Comparison of ENCODE assay signal across 17 cellular contexts in the genomic region with DNA sequence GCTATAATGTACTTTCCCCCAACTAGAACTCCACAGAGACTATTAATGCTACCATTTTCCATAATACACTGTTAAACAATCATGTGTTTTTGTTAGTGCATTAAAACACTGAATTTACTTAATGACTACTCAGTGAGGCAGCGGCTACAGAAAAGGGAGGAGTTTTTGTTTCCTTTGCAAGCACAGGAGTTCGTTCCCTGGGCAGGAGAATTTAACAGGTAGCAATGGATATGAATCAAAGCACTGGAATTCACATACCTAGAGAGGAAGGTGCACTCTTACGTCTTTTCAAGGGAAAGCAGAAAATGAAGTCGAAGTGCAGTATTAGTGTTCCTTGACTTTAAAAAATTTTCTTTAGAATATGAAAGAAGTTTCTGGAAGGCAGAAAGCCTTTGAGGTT.
DNase-seq lines count a peak whose midpoint lies in the region; ATAC-seq, FAIRE-seq and TF ChIP-seq lines count a peak whose summit lies in the region.
"Had no signal": no experiment of that assay in that cellular context is flagged by ENCODE, and none has a peak within 500 bp of the region (broad histone marks: within the 10 kb centered on the region; RNA-seq: fewer than 3 reads in every experiment).

No MANE protein-coding gene starts in this region.

- H3K27ac ChIP-seq in upper lobe of left lung, result no peak overlapping the region
- H3K27ac ChIP-seq: PC-9 had no signal

- no peak overlapping the region for H3K4me3 ChIP-seq in bronchial epithelial cell (ENCODE audit: low read depth, low read length)
- no peak overlapping the region for H3K4me3 ChIP-seq in upper lobe of left lung
- H3K4me3 ChIP-seq: HAP-1, PC-9 had no signal

- ATAC-seq in naive B cell (ENCODE audit: low read depth in 2 of 2) (no peak), upper lobe of left lung (ENCODE audit: low FRiP score in 2 of 2) (no peak)
- no peak for ATAC-seq in stimulated activated naive CD8-positive, alpha-beta T cell treated with anti-CD3 and anti-CD28 coated beads, Interleukin-15, amount 100 ng/mL, for 72 hours
- ATAC-seq: CD8-positive, alpha-beta T cell had no signal

- H3K27me3 Mint-ChIP-seq in naive B cell, result no peaks in the 10 kb centered on the region
- peaks cover 16% of the 10 kb centered on the region for H3K27me3 Mint-ChIP-seq in stimulated activated naive CD8-positive, alpha-beta T cell treated with anti-CD3 and anti-CD28 coated beads, Interleukin-15, amount 100 ng/mL, for 72 hours
- H3K27me3 Mint-ChIP-seq in activated CD4-positive, alpha-beta memory T cell treated with anti-CD3 and anti-CD28 coated beads, Interleukin-2, amount 10 ng/mL, durations not matched to agents 7 days and 5 days, result peaks cover 2% of the 10 kb centered on the region

- H3K27me3 ChIP-seq in bronchial epithelial cell (ENCODE audit: control insufficient read depth, insufficient read depth, low read length) (peaks cover 2% of the 10 kb centered on the region), upper lobe of left lung (no peaks in the 10 kb centered on the region)

- H3K4me1 ChIP-seq in upper lobe of left lung, result no peaks in the 10 kb centered on the region
- H3K4me1 ChIP-seq: HAP-1 had no signal

- FAIRE-seq in bronchial epithelial cell (lab: Jason Lieb, UNC), result no peak

- H3K27ac Mint-ChIP-seq in naive B cell, result peak overlapping the region in 5 of 6 donors; percentile 33 to 81 (median 61)
- no peak overlapping the region for H3K27ac Mint-ChIP-seq in stimulated activated naive CD8-positive, alpha-beta T cell treated with anti-CD3 and anti-CD28 coated beads, Interleukin-15, amount 100 ng/mL, for 72 hours
- no peak overlapping the region for H3K27ac Mint-ChIP-seq in activated CD4-positive, alpha-beta memory T cell treated with anti-CD3 and anti-CD28 coated beads, Interleukin-2, amount 10 ng/mL, durations not matched to agents 7 days and 5 days
- H3K27ac Mint-ChIP-seq: CD8-positive, alpha-beta T cell had no signal

- H3K36me3 Mint-ChIP-seq in naive B cell, result peaks cover 2 to 22% of the 10 kb centered on the region in 2 donors
- H3K36me3 Mint-ChIP-seq in activated CD4-positive, alpha-beta memory T cell treated with anti-CD3 and anti-CD28 coated beads, Interleukin-2, amount 10 ng/mL, durations not matched to agents 7 days and 5 days (ENCODE audit: low read depth), result no peaks in the 10 kb centered on the region
- H3K36me3 Mint-ChIP-seq: CD8-positive, alpha-beta T cell had no signal

- no peak for TF ChIP-seq POLR2A in upper lobe of left lung (IDR thresholded peaks at IDR 0.05)

- H3K4me1 Mint-ChIP-seq in naive B cell, result peaks cover 51 to 65% (median 53%) of the 10 kb centered on the region in 3 donors
- H3K4me1 Mint-ChIP-seq in stimulated activated naive CD8-positive, alpha-beta T cell treated with anti-CD3 and anti-CD28 coated beads, Interleukin-15, amount 100 ng/mL, for 72 hours, result no peaks in the 10 kb centered on the region
- H3K4me1 Mint-ChIP-seq in activated CD4-positive, alpha-beta memory T cell treated with anti-CD3 and anti-CD28 coated beads, Interleukin-2, amount 10 ng/mL, durations not matched to agents 7 days and 5 days, result no peaks in the 10 kb centered on the region

- no peaks in the 10 kb centered on the region for H3K9me3 ChIP-seq in upper lobe of left lung
- H3K9me3 ChIP-seq: HAP-1 had no signal

- POLR2A ChIA-PET in activated CD4-positive, alpha-beta memory T cell treated with anti-CD3 and anti-CD28 coated beads, Interleukin-2, amount 10 ng/mL, durations not matched to agents 7 days and 5 days (lab: Charles Lee), result no interaction called here

- TF ChIP-seq CTCF in bronchial epithelial cell (IDR thresholded peaks at IDR 0.05; ENCODE audit: insufficient read depth, low read length, severe bottlenecking) (no peak), upper lobe of left lung (IDR thresholded peaks at IDR 0.05) (no peak)

- 90 to 92% methylated on average over 4 of the region's 4 CpGs for WGBS in upper lobe of left lung, 2 donors

- H3K4me3 Mint-ChIP-seq in naive B cell, result no peak overlapping the region
- no peak overlapping the region for H3K4me3 Mint-ChIP-seq in stimulated activated naive CD8-positive, alpha-beta T cell treated with anti-CD3 and anti-CD28 coated beads, Interleukin-15, amount 100 ng/mL, for 72 hours
- no peak overlapping the region for H3K4me3 Mint-ChIP-seq in activated CD4-positive, alpha-beta memory T cell treated with anti-CD3 and anti-CD28 coated beads, Interleukin-2, amount 10 ng/mL, durations not matched to agents 7 days and 5 days
- H3K4me3 Mint-ChIP-seq: CD8-positive, alpha-beta T cell had no signal

- no peak for TF ChIP-seq EP300 in upper lobe of left lung (IDR thresholded peaks at IDR 0.05)

- H3K36me3 ChIP-seq in bronchial epithelial cell (ENCODE audit: control insufficient read depth, insufficient read depth, low read length) (no peaks in the 10 kb centered on the region), upper lobe of left lung (no peaks in the 10 kb centered on the region)
- H3K36me3 ChIP-seq: HAP-1 had no signal

- CTCF ChIA-PET in activated CD4-positive, alpha-beta memory T cell treated with anti-CD3 and anti-CD28 coated beads, Interleukin-2, amount 10 ng/mL, durations not matched to agents 7 days and 5 days (lab: Charles Lee), result no interaction called here

- H3K9me3 Mint-ChIP-seq in naive B cell, result peaks cover 0 to 4% (median 0%) of the 10 kb centered on the region in 7 donors
- no peaks in the 10 kb centered on the region for H3K9me3 Mint-ChIP-seq in stimulated activated naive CD8-positive, alpha-beta T cell treated with anti-CD3 and anti-CD28 coated beads, Interleukin-15, amount 100 ng/mL, for 72 hours
- H3K9me3 Mint-ChIP-seq in activated CD4-positive, alpha-beta memory T cell treated with anti-CD3 and anti-CD28 coated beads, Interleukin-2, amount 10 ng/mL, durations not matched to agents 7 days and 5 days, result no peaks in the 10 kb centered on the region
- H3K9me3 Mint-ChIP-seq: CD8-positive, alpha-beta T cell had no signal

- DNase-seq in NCI-H146 (lab: John Stamatoyannopoulos, UW), result peak; percentile 10
- DNase-seq in NCI-H146 treated with DMSO at 0.1 percent for 48 hours (lab: John Stamatoyannopoulos, UW; ENCODE audit: unreplicated experiment), result no peak
- peak; percentile 90 for DNase-seq in bronchial epithelial cell (ENCODE audit: low read depth)
- DNase-seq in naive B cell, result no peak
- no peak for DNase-seq in stimulated activated naive CD8-positive, alpha-beta T cell treated with anti-CD3 and anti-CD28 coated beads, Interleukin-15, amount 100 ng/mL, for 72 hours
- DNase-seq in GM19238 (ENCODE audit: insufficient read length, low spot score), result no peak
- no peak for DNase-seq in activated CD4-positive, alpha-beta memory T cell treated with anti-CD3 and anti-CD28 coated beads, Interleukin-2, amount 10 ng/mL, durations not matched to agents 7 days and 5 days
- no peak for DNase-seq in upper lobe of left lung
- DNase-seq: CD8-positive, alpha-beta T cell; DND-41; KBM-7; MV-4-11; NCI-H1436; NCI-H446; NCI-H774; PC-9 had no signal

Comparison
In these comparisons a context has a peak if more than half of its experiments do, and no peak if none do; other contexts are left out.
1. DNase-seq: peak in NCI-H146 (single experiment) and bronchial epithelial cell (single experiment); none in NCI-H146 treated with DMSO at 0.1 percent for 48 hours (single experiment), naive B cell (single experiment), stimulated activated naive CD8-positive, alpha-beta T cell treated with anti-CD3 and anti-CD28 coated beads, Interleukin-15, amount 100 ng/mL, for 72 hours (0 of 2), GM19238 (single experiment), activated CD4-positive, alpha-beta memory T cell treated with anti-CD3 and anti-CD28 coated beads, Interleukin-2, amount 10 ng/mL, durations not matched to agents 7 days and 5 days (single experiment) and upper lobe of left lung (0 of 2).
2. H3K27ac Mint-ChIP-seq: peak in naive B cell (5 of 6); none in stimulated activated naive CD8-positive, alpha-beta T cell treated with anti-CD3 and anti-CD28 coated beads, Interleukin-15, amount 100 ng/mL, for 72 hours (0 of 2) and activated CD4-positive, alpha-beta memory T cell treated with anti-CD3 and anti-CD28 coated beads, Interleukin-2, amount 10 ng/mL, durations not matched to agents 7 days and 5 days (single experiment).